10 cellular contexts compared by ENCODE assay signal in the genomic region with DNA sequence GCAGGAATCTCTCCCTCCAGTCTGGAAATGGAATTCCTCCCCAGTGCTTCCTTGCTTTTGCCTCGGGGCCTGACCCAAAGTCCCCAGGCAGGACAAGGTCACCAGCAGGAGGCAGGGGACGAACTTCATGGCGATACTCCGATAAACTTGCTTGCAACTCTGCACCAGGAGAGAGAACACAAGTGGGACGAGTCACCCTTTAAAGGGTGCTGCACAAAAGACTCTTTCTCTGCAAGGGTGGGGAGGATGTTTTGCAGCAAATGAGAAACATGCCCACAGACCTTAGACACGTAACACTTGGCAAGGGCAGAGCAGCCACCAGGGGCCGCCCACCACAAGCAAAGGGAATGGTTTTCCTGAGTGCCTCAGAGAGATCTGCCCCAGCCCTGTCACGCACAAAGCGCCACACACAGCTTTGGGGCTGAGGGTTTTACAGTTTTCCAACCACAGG. TPM values are rescaled to one million over a fixed set of nuclear protein-coding genes. Genes with fewer than 3 reads are reported as not detected.
A peak's percentile ranks its signal among the peaks of the same experiment; 100 is the strongest.
DNase-seq lines count a peak whose midpoint lies in the region; ATAC-seq and TF ChIP-seq lines count a peak whose summit lies in the region.
"Had no signal": no experiment of that assay in that cellular context is flagged by ENCODE, and none has a peak within 500 bp of the region (broad histone marks: within the 10 kb centered on the region; RNA-seq: fewer than 3 reads in every experiment).

A gene with protein sequence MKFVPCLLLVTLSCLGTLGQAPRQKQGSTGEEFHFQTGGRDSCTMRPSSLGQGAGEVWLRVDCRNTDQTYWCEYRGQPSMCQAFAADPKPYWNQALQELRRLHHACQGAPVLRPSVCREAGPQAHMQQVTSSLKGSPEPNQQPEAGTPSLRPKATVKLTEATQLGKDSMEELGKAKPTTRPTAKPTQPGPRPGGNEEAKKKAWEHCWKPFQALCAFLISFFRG (minus strand): TSS at position 175 of the 451 bp plus-strand sequence. CDS start 46 bp downstream, at position 129.

- H3K27me3 ChIP-seq in CD8-positive, alpha-beta T cell (ENCODE audit: insufficient read depth, low read length), result no peaks in the 10 kb centered on the region
- H3K27me3 ChIP-seq in Karpas-422 (ENCODE audit: low read length), result no peaks in the 10 kb centered on the region
- no peaks in the 10 kb centered on the region for H3K27me3 ChIP-seq in gastrocnemius medialis
- H3K27me3 ChIP-seq: tibial artery had no signal

- H3K9me3 Mint-ChIP-seq in CD8-positive, alpha-beta T cell, result no peaks in the 10 kb centered on the region
- H3K9me3 Mint-ChIP-seq in activated CD4-positive, alpha-beta T cell treated with anti-CD3 and anti-CD28 coated beads for 36 hours (ENCODE audit: low read depth), result no peaks in the 10 kb centered on the region
- H3K9me3 Mint-ChIP-seq in naive thymus-derived CD8-positive, alpha-beta T cell, result peaks cover 0 to 8% (median 0%) of the 10 kb centered on the region in 9 donors

- H4K20me1 ChIP-seq in Karpas-422 (ENCODE audit: insufficient read depth, low read depth, low read length), result no peaks in the 10 kb centered on the region

- H3K27ac Mint-ChIP-seq in CD8-positive, alpha-beta T cell, result peak within 1 kb of the TSS; percentile 83
- peak within 1 kb of the TSS; percentile 59 for H3K27ac Mint-ChIP-seq in activated CD4-positive, alpha-beta T cell treated with anti-CD3 and anti-CD28 coated beads for 36 hours
- H3K27ac Mint-ChIP-seq in naive thymus-derived CD8-positive, alpha-beta T cell, result peak within 1 kb of the TSS; percentile 55 to 96 (median 90)

- H3K9me3 ChIP-seq in CD8-positive, alpha-beta T cell (ENCODE audit: low read length), result no peaks in the 10 kb centered on the region
- H3K9me3 ChIP-seq in Karpas-422 (ENCODE audit: low read length) (no peaks in the 10 kb centered on the region), gastrocnemius medialis (no peaks in the 10 kb centered on the region)

- H3K4me3 ChIP-seq in CD8-positive, alpha-beta T cell (ENCODE audit: low read depth, low read length), result peak within 1 kb of the TSS; percentile 26
- H3K4me3 ChIP-seq in Karpas-422 (ENCODE audit: low read length), result no peak within 1 kb of the TSS
- H3K4me3 ChIP-seq in gastrocnemius medialis, result no peak within 1 kb of the TSS
- H3K4me3 ChIP-seq: SK-N-MC, tibial artery had no signal

- no peak within 1 kb of the TSS for H2AFZ ChIP-seq in Karpas-422 (ENCODE audit: low read length)

- TF ChIP-seq POLR2A in gastrocnemius medialis (IDR thresholded peaks at IDR 0.05), result no peak

- no peaks in the 10 kb centered on the region for H3K36me3 Mint-ChIP-seq in CD8-positive, alpha-beta T cell
- H3K36me3 Mint-ChIP-seq in activated CD4-positive, alpha-beta T cell treated with anti-CD3 and anti-CD28 coated beads for 36 hours (ENCODE audit: low read depth), result no peaks in the 10 kb centered on the region
- H3K36me3 Mint-ChIP-seq in naive thymus-derived CD8-positive, alpha-beta T cell, result no peaks in the 10 kb centered on the region

- CTCF ChIA-PET in CD8-positive, alpha-beta T cell (lab: Charles Lee), result interaction anchor here (0.6 to 6.1 kb wide), 14 partner anchors 10 to 206 kb away, joined by 3 to 87 read pairs (median 5); no protein-coding TSS in a partner anchor
- CTCF ChIA-PET in activated CD4-positive, alpha-beta T cell treated with anti-CD3 and anti-CD28 coated beads for 36 hours (lab: Charles Lee), result interaction anchor here (0.7 to 3.7 kb wide), 10 partner anchors 28 to 302 kb away, joined by 3 to 26 read pairs (median 5); no protein-coding TSS in a partner anchor

- no peaks in the 10 kb centered on the region for H3K36me3 ChIP-seq in CD8-positive, alpha-beta T cell (ENCODE audit: insufficient read depth, low read length)
- H3K36me3 ChIP-seq in Karpas-422 (ENCODE audit: insufficient read depth, low read length) (no peaks in the 10 kb centered on the region), gastrocnemius medialis (no peaks in the 10 kb centered on the region)
- H3K36me3 ChIP-seq: tibial artery had no signal

- H3K4me1 Mint-ChIP-seq in CD8-positive, alpha-beta T cell (ENCODE audit: low read depth), result peaks cover 36% of the 10 kb centered on the region
- H3K4me1 Mint-ChIP-seq in activated CD4-positive, alpha-beta T cell treated with anti-CD3 and anti-CD28 coated beads for 36 hours, result peaks cover 23% of the 10 kb centered on the region
- peaks cover 16 to 36% (median 29%) of the 10 kb centered on the region in 4 donors for H3K4me1 Mint-ChIP-seq in naive thymus-derived CD8-positive, alpha-beta T cell

- no peaks in the 10 kb centered on the region for H3K79me2 ChIP-seq in Karpas-422 (ENCODE audit: low read length)

- in situ Hi-C loops in gastrocnemius medialis (cut with MboI; ENCODE audit: low sequenced_read_pairs in 4 of 4), result loop anchor here in 1 of 4 donors (25.0 kb wide), 2 partner anchors 226 to 476 kb away; no protein-coding TSS in a partner anchor

- H3K4me1 ChIP-seq in CD8-positive, alpha-beta T cell (ENCODE audit: insufficient read depth, low read length), result peaks cover 27% of the 10 kb centered on the region
- no peaks in the 10 kb centered on the region for H3K4me1 ChIP-seq in Karpas-422 (ENCODE audit: low read length)
- peaks cover 0 to 8% of the 10 kb centered on the region in 2 donors for H3K4me1 ChIP-seq in gastrocnemius medialis
- H3K4me1 ChIP-seq: tibial artery had no signal

- H3K27me3 Mint-ChIP-seq in CD8-positive, alpha-beta T cell (ENCODE audit: low read depth), result no peaks in the 10 kb centered on the region
- H3K27me3 Mint-ChIP-seq in activated CD4-positive, alpha-beta T cell treated with anti-CD3 and anti-CD28 coated beads for 36 hours, result peaks cover 2% of the 10 kb centered on the region
- peaks cover 0 to 2% (median 0%) of the 10 kb centered on the region in 5 donors for H3K27me3 Mint-ChIP-seq in naive thymus-derived CD8-positive, alpha-beta T cell

- H3K27ac ChIP-seq in CD8-positive, alpha-beta T cell (ENCODE audit: low read depth, low read length), result peak within 1 kb of the TSS; percentile 56
- H3K27ac ChIP-seq in Karpas-422 (ENCODE audit: low read length) (no peak within 1 kb of the TSS), gastrocnemius medialis (no peak within 1 kb of the TSS)
- H3K27ac ChIP-seq: SK-N-MC, tibial artery had no signal

- peak within 1 kb of the TSS; percentile 59 for H3K4me3 Mint-ChIP-seq in CD8-positive, alpha-beta T cell
- H3K4me3 Mint-ChIP-seq in activated CD4-positive, alpha-beta T cell treated with anti-CD3 and anti-CD28 coated beads for 36 hours, result peak within 1 kb of the TSS; percentile 13
- peak within 1 kb of the TSS; percentile 58 to 85 (median 80) for H3K4me3 Mint-ChIP-seq in naive thymus-derived CD8-positive, alpha-beta T cell

- intact Hi-C loops in CD8-positive, alpha-beta T cell (cut with DNase I, micrococcal nuclease), result loop anchor here (1.0 to 5.0 kb wide), 3 partner anchors 38 to 960 kb away; a partner anchor contains a TSS
- intact Hi-C loops in activated CD4-positive, alpha-beta T cell treated with anti-CD3 and anti-CD28 coated beads for 36 hours (cut with DNase I, micrococcal nuclease), result loop anchor here (1.0 to 5.0 kb wide), 3 partner anchors 38 to 302 kb away; no protein-coding TSS in a partner anchor
- intact Hi-C loops in gastrocnemius medialis (cut with DNase I; ENCODE audit: low total_unique reads), result loop anchor here (5.0 kb wide), 1 partner anchor 1291 kb away; no protein-coding TSS in a partner anchor

- POLR2A ChIA-PET in CD8-positive, alpha-beta T cell (lab: Charles Lee), result interaction anchor here (0.6 to 2.0 kb wide), 5 partner anchors 38 to 1651 kb away, joined by 3 to 7 read pairs (median 5); a partner anchor contains a TSS
- POLR2A ChIA-PET in activated CD4-positive, alpha-beta T cell treated with anti-CD3 and anti-CD28 coated beads for 36 hours (lab: Charles Lee), result no interaction called here
- POLR2A ChIA-PET in naive thymus-derived CD8-positive, alpha-beta T cell (lab: Charles Lee), result interaction anchor here (1.5 to 2.0 kb wide), 3 partner anchors 38 to 308 kb away, joined by 5 to 7 read pairs (median 5); a partner anchor contains a TSS

- peak; percentile 38 for TF ChIP-seq CTCF in CD8-positive, alpha-beta T cell (IDR thresholded peaks at IDR 0.05)
- no peak for TF ChIP-seq CTCF in subcutaneous adipose tissue (IDR thresholded peaks at IDR 0.05; ENCODE audit: low read depth)
- TF ChIP-seq CTCF in gastrocnemius medialis (IDR thresholded peaks at IDR 0.05 in 4 of 5, conservative IDR thresholded peaks at IDR 0.05 in 1 of 5), result no peak

- peak; percentile 84 for ATAC-seq in CD8-positive, alpha-beta T cell
- ATAC-seq in GM19372 (IDR thresholded peaks at IDR 0.05; ENCODE audit: low read depth, unreplicated experiment), result peak; percentile 26
- peak; percentile 85 for ATAC-seq in activated CD4-positive, alpha-beta T cell treated with anti-CD3 and anti-CD28 coated beads for 36 hours
- peak; percentile 88 to 93 for ATAC-seq in naive thymus-derived CD8-positive, alpha-beta T cell
- ATAC-seq in gastrocnemius medialis, result no peak

- DNase-seq in CD8-positive, alpha-beta T cell, result peak; percentile 47 to 85 (median 68)
- DNase-seq in Karpas-422, result peak; percentile 76
- DNase-seq in activated CD4-positive, alpha-beta T cell treated with anti-CD3 and anti-CD28 coated beads for 36 hours, result peak; percentile 85
- peak; percentile 63 for DNase-seq in ecto neural progenitor cell (ENCODE audit: low spot score)
- DNase-seq in naive thymus-derived CD8-positive, alpha-beta T cell, result peak; percentile 55 to 90 (median 79)
- no peak for DNase-seq in gastrocnemius medialis

- H3K4me2 ChIP-seq in Karpas-422 (ENCODE audit: low read depth, low read length, poor library complexity, severe bottlenecking), result no peak within 1 kb of the TSS

- no peak within 1 kb of the TSS for H3K9ac ChIP-seq in Karpas-422 (ENCODE audit: low read length)

- H3K9me2 ChIP-seq in Karpas-422 (replicated peaks; ENCODE audit: insufficient read depth, low read length), result no peaks in the 10 kb centered on the region

RNA-seq across cellular contexts. Expression of the gene that starts here (rescaled TPM):
- 1 to 10 TPM; 8.2 to 9.9 TPM for total RNA-seq in CD8-positive, alpha-beta T cell
- not detected in 2 replicates for total RNA-seq in Karpas-422 (2014; rRNA removed; shearing (Covaris generic); ENCODE audit: low replicate concordance)
- total RNA-seq in activated CD4-positive, alpha-beta T cell treated with anti-CD3 and anti-CD28 coated beads for 36 hours, result 1 to 10 TPM; 2.5 to 3.2 TPM
- total RNA-seq in naive thymus-derived CD8-positive, alpha-beta T cell, result 10 to 100 TPM; 12.8 to 13.3 TPM
- 100 to 1,000 TPM in 1 of 3 donors, 10 to 100 TPM in 1, 1 to 10 TPM in 1; 6.0 to 118 (median 17.7) TPM for polyA plus RNA-seq in naive thymus-derived CD8-positive, alpha-beta T cell
- total RNA-seq in subcutaneous adipose tissue (100 to 1,000 TPM in 1 of 4 donors, 10 to 100 TPM in 3; 23.8 to 148 (median 72.5) TPM), gastrocnemius medialis (1 to 10 TPM in 2 of 4 donors, under 1 TPM in 1, not detected in 1; 0.31 to 2.9 (median 1.1) TPM)

Comparison
In these comparisons a context has a peak if more than half of its experiments do, and no peak if none do; other contexts are left out.
1. Peak in DNase-seq in Karpas-422; RNA of the gene not detected or under 1 TPM.
2. ATAC-seq: peak in CD8-positive, alpha-beta T cell (single experiment), GM19372 (single experiment), activated CD4-positive, alpha-beta T cell treated with anti-CD3 and anti-CD28 coated beads for 36 hours (single experiment) and naive thymus-derived CD8-positive, alpha-beta T cell (2 of 2); none in gastrocnemius medialis (0 of 2).
3. DNase-seq: peak in CD8-positive, alpha-beta T cell (7 of 7), activated CD4-positive, alpha-beta T cell treated with anti-CD3 and anti-CD28 coated beads for 36 hours (single experiment), ecto neural progenitor cell (single experiment) and naive thymus-derived CD8-positive, alpha-beta T cell (10 of 10); none in gastrocnemius medialis (0 of 2).
4. H3K4me3 Mint-ChIP-seq: peak in every context shown above with its lines; median percentile 80 in naive thymus-derived CD8-positive, alpha-beta T cell; 59 in CD8-positive, alpha-beta T cell; 13 in activated CD4-positive, alpha-beta T cell treated with anti-CD3 and anti-CD28 coated beads for 36 hours.
5. Peak in every context shown above with its lines, with median percentiles within 50 percentile points of each other: H3K27ac Mint-ChIP-seq.